In the genomic region with DNA sequence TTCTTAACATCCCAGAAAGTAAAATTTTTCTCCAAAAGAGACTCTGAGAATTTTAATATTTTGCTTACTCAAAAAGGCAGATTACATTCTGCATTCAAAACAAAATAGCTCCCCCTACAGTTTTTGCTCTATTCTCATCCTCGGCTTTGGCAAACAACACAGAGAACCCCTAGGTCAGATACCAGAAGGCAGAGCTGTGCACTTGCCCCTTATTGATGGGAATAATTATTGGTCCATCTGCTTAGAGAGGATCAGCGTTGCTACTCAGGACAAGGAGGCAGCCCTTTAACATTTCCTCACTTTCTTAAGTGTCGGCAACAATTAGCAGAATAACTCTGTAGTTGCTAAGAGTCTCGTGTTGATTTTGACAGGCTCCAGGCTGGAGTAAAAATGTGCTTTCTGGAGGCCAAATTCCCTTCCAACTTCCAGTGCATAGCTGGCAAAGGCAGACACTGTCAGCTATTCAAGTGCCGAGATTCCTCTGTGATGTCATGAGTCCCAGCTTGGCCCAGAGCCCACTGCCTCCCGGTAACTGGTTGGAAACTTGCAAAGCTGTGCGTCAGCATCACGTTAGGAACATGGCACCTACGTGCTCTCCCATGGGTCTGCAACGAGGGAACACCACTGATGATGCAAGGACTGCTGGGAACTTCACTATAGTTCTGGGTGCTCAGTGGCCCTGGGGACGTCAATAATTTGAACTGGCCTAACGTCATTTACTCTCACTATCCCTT, we compare ENCODE assay signal across 8 cellular contexts.
DNase-seq lines count a peak whose midpoint lies in the region; ATAC-seq and TF ChIP-seq lines count a peak whose summit lies in the region.

No MANE protein-coding gene starts in this region.

- no peaks in the 10 kb centered on the region for H3K4me1 ChIP-seq in esophagus (ENCODE audit: control insufficient read depth in 2 of 2, insufficient read depth in 2 of 2, low read length in 1 of 2)
- peaks cover 17% of the 10 kb centered on the region for H3K4me1 ChIP-seq in muscle layer of colon (ENCODE audit: insufficient read depth, low read length)

- no peaks in the 10 kb centered on the region for H3K36me3 ChIP-seq in esophagus (ENCODE audit: control insufficient read depth in 2 of 2, insufficient read depth in 2 of 2, low read length in 1 of 2)
- H3K36me3 ChIP-seq in muscle layer of colon (ENCODE audit: insufficient read depth, low read length) = no peaks in the 10 kb centered on the region

- H3K27me3 ChIP-seq in esophagus (ENCODE audit: control insufficient read depth in 1 of 2, insufficient read depth in 2 of 2, low read length in 2 of 2) = no peaks in the 10 kb centered on the region
- no peaks in the 10 kb centered on the region for H3K27me3 ChIP-seq in muscle layer of colon (ENCODE audit: control insufficient read depth in 1 of 2, insufficient read depth in 2 of 2, low read length in 2 of 2)

- no peak overlapping the region for H3K4me3 ChIP-seq in AG10803 (ENCODE audit: low read length)
- H3K4me3 ChIP-seq in esophagus (ENCODE audit: low read depth in 1 of 2, low read length in 2 of 2) = no peak overlapping the region
- H3K4me3 ChIP-seq in muscle layer of colon (ENCODE audit: low read depth in 1 of 2, low read length in 2 of 2) = no peak overlapping the region

- DNase-seq in AG10803 (ENCODE audit: low read depth) (peak; percentile 84), NCI-H524 (lab: John Stamatoyannopoulos, UW) (peak; percentile 73 to 88)

- H3K27ac ChIP-seq in esophagus (ENCODE audit: low read depth in 2 of 2, low read length in 1 of 2) (peak overlapping the region; percentile 63 to 66), muscle layer of colon (ENCODE audit: low read depth, low read length) (peak overlapping the region; percentile 79)

- peak; percentile 58 for TF ChIP-seq CTCF in AG10803 (conservative IDR thresholded peaks at IDR 0.05; ENCODE audit: low read length)

- no peak for ATAC-seq in GM18870 (IDR thresholded peaks at IDR 0.05; ENCODE audit: unreplicated experiment)
- no peak for ATAC-seq in GM21825 (IDR thresholded peaks at IDR 0.05; ENCODE audit: unreplicated experiment)
- no peak for ATAC-seq in GM18511 (IDR thresholded peaks at IDR 0.05; ENCODE audit: unreplicated experiment)
- no peak for ATAC-seq in GM19023 (IDR thresholded peaks at IDR 0.05; ENCODE audit: unreplicated experiment)

- 19 to 35% methylated on average over 12 of the region's 12 CpGs for WGBS in esophagus, 2 donors

- no peaks in the 10 kb centered on the region for H3K9me3 ChIP-seq in esophagus (ENCODE audit: control insufficient read depth in 2 of 2, insufficient read depth in 1 of 2, low read depth in 1 of 2, low read length in 1 of 2)
- no peaks in the 10 kb centered on the region for H3K9me3 ChIP-seq in muscle layer of colon (ENCODE audit: low read length)

- H3K9ac ChIP-seq in muscle layer of colon (ENCODE audit: low read length) = no peak overlapping the region
